ENCODE assay signal across 10 cellular contexts in the genomic region with DNA sequence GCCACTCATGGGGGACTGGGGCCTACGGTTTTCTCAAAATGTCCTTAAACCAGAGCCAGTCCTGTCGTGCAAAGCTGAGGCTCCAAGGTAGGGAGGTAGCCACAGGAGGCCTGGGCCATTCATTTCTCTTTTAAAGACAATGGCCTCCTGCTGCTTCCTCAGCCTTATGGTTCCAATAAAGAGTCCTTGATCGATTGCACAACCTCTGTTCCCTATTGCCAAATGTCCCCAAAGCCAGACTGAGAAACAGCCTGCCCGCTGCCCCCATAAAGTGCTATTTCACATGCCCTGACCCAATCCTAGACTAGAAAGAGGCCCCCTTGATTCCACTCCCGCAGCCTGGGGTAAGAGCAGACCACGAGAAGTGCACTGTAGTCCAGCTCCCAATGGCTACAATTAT.
A peak's percentile ranks its signal among the peaks of the same experiment; 100 is the strongest.
DNase-seq lines count a peak whose midpoint lies in the region; ATAC-seq and TF ChIP-seq lines count a peak whose summit lies in the region.
"Had no signal": no experiment of that assay in that cellular context is flagged by ENCODE, and none has a peak within 500 bp of the region (broad histone marks: within the 10 kb centered on the region; RNA-seq: fewer than 3 reads in every experiment).

No MANE protein-coding gene starts in this region.

- H3K27ac ChIP-seq in tibial artery = peak overlapping the region; percentile 57 to 72
- H3K27ac ChIP-seq in foreskin keratinocyte = no peak overlapping the region

- no peaks in the 10 kb centered on the region for H3K27me3 Mint-ChIP-seq in activated T-cell treated with anti-CD3 and anti-CD28 coated beads, Interleukin-2, amount 50 U/mL, for 24 hours

- peaks cover 61% of the 10 kb centered on the region for H3K4me1 Mint-ChIP-seq in activated T-cell treated with anti-CD3 and anti-CD28 coated beads, Interleukin-2, amount 50 U/mL, for 24 hours (ENCODE audit: low read depth)

- H3K36me3 Mint-ChIP-seq in activated T-cell treated with anti-CD3 and anti-CD28 coated beads, Interleukin-2, amount 50 U/mL, for 24 hours (ENCODE audit: low read depth) = peaks cover 99% of the 10 kb centered on the region

- H3K36me3 ChIP-seq in tibial artery = peaks cover 4 to 34% (median 14%) of the 10 kb centered on the region in 3 donors
- H3K36me3 ChIP-seq: BE2C had no signal

- no peak overlapping the region for H3K4me3 Mint-ChIP-seq in activated T-cell treated with anti-CD3 and anti-CD28 coated beads, Interleukin-2, amount 50 U/mL, for 24 hours

- peak overlapping the region; percentile 73 for H3K27ac Mint-ChIP-seq in activated T-cell treated with anti-CD3 and anti-CD28 coated beads, Interleukin-2, amount 50 U/mL, for 24 hours

- peaks cover 0 to 29% (median 19%) of the 10 kb centered on the region in 4 donors for H3K4me1 ChIP-seq in tibial artery
- no peaks in the 10 kb centered on the region for H3K4me1 ChIP-seq in foreskin keratinocyte
- H3K4me1 ChIP-seq: BE2C had no signal

- ATAC-seq in GM18870 (IDR thresholded peaks at IDR 0.05; ENCODE audit: unreplicated experiment) = no peak
- no peak for ATAC-seq in GM18498 (IDR thresholded peaks at IDR 0.05; ENCODE audit: unreplicated experiment)
- no peak for ATAC-seq in foreskin keratinocyte

- no peak overlapping the region for H3K4me3 ChIP-seq in tibial artery

- H3K9me3 Mint-ChIP-seq in activated T-cell treated with anti-CD3 and anti-CD28 coated beads, Interleukin-2, amount 50 U/mL, for 24 hours = no peaks in the 10 kb centered on the region

- no peak for DNase-seq in activated T-cell treated with anti-CD3 and anti-CD28 coated beads, Interleukin-2, amount 50 U/mL, for 24 hours
- no peak for DNase-seq in activated T-cell treated with anti-CD3 and anti-CD28 coated beads, Interleukin-2, amount 50 U/mL, for 1 hour
- peak; percentile 97 for DNase-seq in SIG-M5 treated with dmso at 0.1 percent for 504 hours (lab: John Stamatoyannopoulos, UW; ENCODE audit: unreplicated experiment)
- peak; percentile 16 for DNase-seq in globus pallidus (ENCODE audit: low spot score)
- DNase-seq in tibial artery = peak; percentile 75 to 78
- no peak for DNase-seq in foreskin keratinocyte
- DNase-seq: activated T-cell treated with anti-CD3 and anti-CD28 coated beads for 4 hours, BE2C had no signal

- no peak for TF ChIP-seq CTCF in tibial artery (IDR thresholded peaks at IDR 0.05)
- TF ChIP-seq CTCF in foreskin keratinocyte (conservative IDR thresholded peaks at IDR 0.05) = no peak

- H3K27me3 ChIP-seq in tibial artery = no peaks in the 10 kb centered on the region
- no peaks in the 10 kb centered on the region for H3K27me3 ChIP-seq in foreskin keratinocyte
- H3K27me3 ChIP-seq: BE2C had no signal

- intact Hi-C loops in tibial artery (cut with DNase I; ENCODE audit: low total_unique reads) = no loop called here

- no peaks in the 10 kb centered on the region for H3K9me3 ChIP-seq in tibial artery
- H3K9me3 ChIP-seq: BE2C had no signal

Comparison
In these comparisons a context has a peak if more than half of its experiments do, and no peak if none do; other contexts are left out.
1. DNase-seq: peak in SIG-M5 treated with dmso at 0.1 percent for 504 hours (single experiment), globus pallidus (single experiment) and tibial artery (2 of 2); none in activated T-cell treated with anti-CD3 and anti-CD28 coated beads, Interleukin-2, amount 50 U/mL, for 24 hours (single experiment), activated T-cell treated with anti-CD3 and anti-CD28 coated beads, Interleukin-2, amount 50 U/mL, for 1 hour (single experiment) and foreskin keratinocyte (0 of 2).